In the genomic region with DNA sequence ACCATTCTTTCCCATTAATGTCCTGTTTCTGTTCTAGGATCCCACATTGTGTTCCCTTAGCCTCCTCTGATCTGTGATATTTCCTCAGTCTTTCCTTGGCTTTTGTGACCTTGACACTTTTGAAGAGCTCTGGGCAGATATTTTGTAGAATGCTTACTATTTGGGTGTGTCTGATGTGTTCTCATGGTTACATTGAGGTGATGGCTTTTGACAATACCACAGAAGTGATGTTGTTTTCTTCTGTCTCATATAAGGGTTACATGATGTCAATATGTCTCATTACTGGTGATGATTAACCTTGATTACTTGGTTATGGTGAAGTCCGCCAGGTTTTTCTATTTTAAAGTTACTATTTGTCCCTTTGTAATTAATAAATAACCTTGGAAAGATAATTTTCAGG, we compare ENCODE assay signal across 24 cellular contexts.
"Had no signal": no experiment of that assay in that cellular context is flagged by ENCODE, and none has a peak within 500 bp of the region (broad histone marks: within the 10 kb centered on the region; RNA-seq: fewer than 3 reads in every experiment).

No MANE protein-coding gene starts in this region.

- H3K27ac Mint-ChIP-seq: activated CD4-positive, alpha-beta T cell treated with anti-CD3 and anti-CD28 coated beads, Interleukin-2, amount 10 ng/mL, durations not matched to agents 7 days and 5 days; activated CD8-positive, alpha-beta T cell treated with anti-CD3 and anti-CD28 coated beads, Interleukin-2, amount 10 ng/mL, durations not matched to agents 7 days and 5 days; activated naive CD4-positive, alpha-beta T cell treated with anti-CD3 and anti-CD28 coated beads, Interleukin-2, amount 50 U/mL, for 24 hours; activated T-helper 1 cell treated with anti-CD3 and anti-CD28 coated beads, Interleukin-12 subunit alpha, Interleukin-12 subunit beta, Interleukin-2, Interleukin-4 antibody, amounts not matched to agents 30 ng/mL and 10 ng/mL and 1 ng/mL, durations not matched to agents 14 hours and 24 hours and 36 hours; brain; dendritic cell treated with granulocyte-macrophage colony-stimulating factor and Interleukin-4, amounts not matched to agents 40 ng/mL and 50 ng/mL, for 4 days; immature natural killer cell; nephron; stimulated activated memory B cell treated with anti-CD40 and anti-IgM and Interleukin-4, amounts not matched to agents 10 μg/mL and 1 μg/mL and 100 μg/mL, for 72 hours had no signal

- H3K36me3 Mint-ChIP-seq: activated naive CD4-positive, alpha-beta T cell treated with anti-CD3 and anti-CD28 coated beads, Interleukin-2, amount 50 U/mL, for 24 hours; immature natural killer cell; stimulated activated memory B cell treated with anti-CD40 and anti-IgM and Interleukin-4, amounts not matched to agents 10 μg/mL and 1 μg/mL and 100 μg/mL, for 72 hours had no signal

- H3K36me3 ChIP-seq: suprapubic skin had no signal

- ATAC-seq: activated CD8-positive, alpha-beta T cell treated with anti-CD3 and anti-CD28 coated beads, Interleukin-2, amount 10 ng/mL, durations not matched to agents 7 days and 5 days; foreskin keratinocyte; stimulated activated memory B cell treated with anti-CD40 and anti-IgM and Interleukin-4, amounts not matched to agents 10 μg/mL and 1 μg/mL and 100 μg/mL, for 72 hours had no signal

- H3K4me3 ChIP-seq: right lobe of liver, stomach, suprapubic skin, upper lobe of left lung had no signal

- H3K9me3 ChIP-seq: right lobe of liver, stomach, suprapubic skin, upper lobe of left lung had no signal

- H3K4me3 Mint-ChIP-seq: activated CD4-positive, alpha-beta T cell treated with anti-CD3 and anti-CD28 coated beads, Interleukin-2, amount 10 ng/mL, durations not matched to agents 7 days and 5 days; activated CD8-positive, alpha-beta T cell treated with anti-CD3 and anti-CD28 coated beads, Interleukin-2, amount 10 ng/mL, durations not matched to agents 7 days and 5 days; activated naive CD4-positive, alpha-beta T cell treated with anti-CD3 and anti-CD28 coated beads, Interleukin-2, amount 50 U/mL, for 24 hours; activated T-helper 1 cell treated with anti-CD3 and anti-CD28 coated beads, Interleukin-12 subunit alpha, Interleukin-12 subunit beta, Interleukin-2, Interleukin-4 antibody, amounts not matched to agents 30 ng/mL and 10 ng/mL and 1 ng/mL, durations not matched to agents 14 hours and 24 hours and 36 hours; brain; dendritic cell treated with granulocyte-macrophage colony-stimulating factor and Interleukin-4, amounts not matched to agents 40 ng/mL and 50 ng/mL, for 4 days; immature natural killer cell; nephron; stimulated activated memory B cell treated with anti-CD40 and anti-IgM and Interleukin-4, amounts not matched to agents 10 μg/mL and 1 μg/mL and 100 μg/mL, for 72 hours had no signal

- H3K27me3 Mint-ChIP-seq: brain; stimulated activated memory B cell treated with anti-CD40 and anti-IgM and Interleukin-4, amounts not matched to agents 10 μg/mL and 1 μg/mL and 100 μg/mL, for 72 hours had no signal

- H3K4me1 Mint-ChIP-seq: immature natural killer cell had no signal

- H3K27ac ChIP-seq: foreskin keratinocyte, suprapubic skin, upper lobe of left lung, VCaP had no signal

- H3K27me3 ChIP-seq: foreskin keratinocyte, right lobe of liver, stomach, suprapubic skin, upper lobe of left lung had no signal

- DNase-seq: activated CD4-positive, alpha-beta T cell treated with anti-CD3 and anti-CD28 coated beads, Interleukin-2, amount 10 ng/mL, durations not matched to agents 7 days and 5 days; activated CD4-positive, CD25-positive, alpha-beta regulatory T cell treated with anti-CD3 and anti-CD28 coated beads, Interleukin-2, amount 50 U/mL, for 72 hours; activated CD8-positive, alpha-beta T cell treated with anti-CD3 and anti-CD28 coated beads, Interleukin-2, amount 10 ng/mL, durations not matched to agents 7 days and 5 days; activated gamma-delta T cell; anterior cingulate cortex; caudate nucleus; effector CD8-positive, alpha-beta T cell; foreskin keratinocyte; immature natural killer cell; mesenchymal stem cell; nucleus accumbens; right lobe of liver; small intestine; stimulated activated CD4-positive, alpha-beta T cell treated with anti-CD3 and anti-CD28 coated beads, Interleukin-15, amount 100 ng/mL, for 24 hours; stomach; upper lobe of left lung had no signal

- H3K9me3 Mint-ChIP-seq: activated CD4-positive, alpha-beta T cell treated with anti-CD3 and anti-CD28 coated beads, Interleukin-2, amount 10 ng/mL, durations not matched to agents 7 days and 5 days; activated naive CD4-positive, alpha-beta T cell treated with anti-CD3 and anti-CD28 coated beads, Interleukin-2, amount 50 U/mL, for 24 hours; activated T-helper 1 cell treated with anti-CD3 and anti-CD28 coated beads, Interleukin-12 subunit alpha, Interleukin-12 subunit beta, Interleukin-2, Interleukin-4 antibody, amounts not matched to agents 30 ng/mL and 10 ng/mL and 1 ng/mL, durations not matched to agents 14 hours and 24 hours and 36 hours; brain; dendritic cell treated with granulocyte-macrophage colony-stimulating factor and Interleukin-4, amounts not matched to agents 40 ng/mL and 50 ng/mL, for 4 days; immature natural killer cell; nephron; stimulated activated memory B cell treated with anti-CD40 and anti-IgM and Interleukin-4, amounts not matched to agents 10 μg/mL and 1 μg/mL and 100 μg/mL, for 72 hours had no signal
